ENCODE assay signal across 11 cellular contexts in the genomic region with DNA sequence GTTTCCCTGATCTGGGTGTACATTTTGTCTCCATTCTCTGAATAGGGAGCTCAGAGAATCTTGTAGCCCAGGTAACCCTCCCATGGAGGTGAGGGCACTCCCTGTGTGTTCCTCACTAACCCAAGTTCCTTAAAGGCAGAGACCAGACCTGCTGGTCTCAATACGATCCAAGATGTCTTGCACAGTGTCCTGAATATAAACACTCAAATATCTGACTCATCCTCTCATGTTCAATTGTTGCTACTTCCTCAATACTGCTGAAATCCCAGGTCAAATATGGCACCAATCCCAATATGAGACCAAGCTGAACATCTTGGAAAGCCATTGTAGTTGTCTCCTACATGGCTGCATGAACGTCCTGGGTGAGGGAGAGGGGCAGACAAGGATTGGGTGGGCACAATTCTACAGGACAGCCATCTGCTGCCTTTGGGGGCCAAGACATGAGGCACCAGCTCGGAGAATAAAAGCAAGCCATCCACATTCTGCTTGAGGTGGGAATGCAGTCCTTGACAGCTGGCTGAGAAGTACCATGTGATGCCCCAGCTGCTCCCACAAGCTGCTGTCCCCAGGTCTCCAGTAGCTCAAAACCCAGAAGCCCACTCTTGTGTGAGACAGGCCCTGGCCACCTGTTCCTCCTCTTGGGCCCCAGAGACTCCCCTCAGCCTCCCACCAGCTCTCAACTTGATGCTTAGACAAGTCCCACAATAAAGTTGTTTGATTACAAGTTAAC. TPM values are rescaled to one million over a fixed set of nuclear protein-coding genes. Genes with fewer than 3 reads are reported as not detected.
DNase-seq lines count a peak whose midpoint lies in the region; ATAC-seq and TF ChIP-seq lines count a peak whose summit lies in the region.
"Had no signal": no experiment of that assay in that cellular context is flagged by ENCODE, and none has a peak within 500 bp of the region (broad histone marks: within the 10 kb centered on the region; RNA-seq: fewer than 3 reads in every experiment).

No MANE protein-coding gene starts in this region.

- in situ Hi-C loops in Panc1 (cut with HindIII; ENCODE audit: low pct_unique_long_range_greater_than_20kb, low sequenced_read_pairs) (no loop called here), GM13976 (cut with MboI; ENCODE audit: low sequenced_read_pairs, unreplicated experiment) (no loop called here)

- no peaks in the 10 kb centered on the region for H3K36me3 Mint-ChIP-seq in stimulated activated naive B cell treated with anti-CD40 and anti-IgM and Interleukin-4, amounts not matched to agents 10 μg/mL and 1 μg/mL and 100 μg/mL, for 72 hours

- H3K4me1 Mint-ChIP-seq in stimulated activated naive B cell treated with anti-CD40 and anti-IgM and Interleukin-4, amounts not matched to agents 10 μg/mL and 1 μg/mL and 100 μg/mL, for 72 hours, result peaks cover 43 to 55% of the 10 kb centered on the region in 2 donors

- H3K4me1 ChIP-seq in Panc1 (ENCODE audit: control insufficient read depth, insufficient read depth, low read length) (peaks cover 64% of the 10 kb centered on the region), esophagus squamous epithelium (peaks cover 59 to 98% (median 74%) of the 10 kb centered on the region in 3 donors)

- no peak for ATAC-seq in Panc1
- ATAC-seq in stimulated activated naive B cell treated with anti-CD40 and anti-IgM and Interleukin-4, amounts not matched to agents 10 μg/mL and 1 μg/mL and 100 μg/mL, for 72 hours (replicated peaks), result no peak
- ATAC-seq in HG03520 (IDR thresholded peaks at IDR 0.05; ENCODE audit: unreplicated experiment), result no peak

- no peak overlapping the region for H3K4me3 Mint-ChIP-seq in stimulated activated naive B cell treated with anti-CD40 and anti-IgM and Interleukin-4, amounts not matched to agents 10 μg/mL and 1 μg/mL and 100 μg/mL, for 72 hours

- WGBS in esophagus squamous epithelium, 2 donors, result 20 to 27% methylated on average over 1 to 2 of the region's 3 CpGs

- no peaks in the 10 kb centered on the region for H3K9me3 Mint-ChIP-seq in stimulated activated naive B cell treated with anti-CD40 and anti-IgM and Interleukin-4, amounts not matched to agents 10 μg/mL and 1 μg/mL and 100 μg/mL, for 72 hours

- H3K9me3 ChIP-seq in Panc1 (ENCODE audit: control insufficient read depth, insufficient read depth, low read depth, low read length) (no peaks in the 10 kb centered on the region), esophagus squamous epithelium (no peaks in the 10 kb centered on the region)
- H3K9me3 ChIP-seq: SJSA1 had no signal

- BruUV-seq in Panc1 (replicated peaks; lab: Mats Ljungman, UMichigan), result no TSS peak

- no peaks in the 10 kb centered on the region for H3K27me3 ChIP-seq in Panc1 (ENCODE audit: control insufficient read depth, insufficient read depth, low read length)
- H3K27me3 ChIP-seq in esophagus squamous epithelium, result no peaks in the 10 kb centered on the region
- H3K27me3 ChIP-seq: cardiac muscle cell, SJSA1 had no signal

- CTCF ChIA-PET in Panc1 (lab: Charles Lee), result no interaction called here

- H3K27ac ChIP-seq in Panc1 (ENCODE audit: low read length), result peak overlapping the region; percentile 58; the same call in 1 of the 2 replicates
- peak overlapping the region; percentile 56 to 78 (median 68) for H3K27ac ChIP-seq in esophagus squamous epithelium
- H3K27ac ChIP-seq: cardiac muscle cell, SJSA1 had no signal

- intact Hi-C loops in Panc1 (cut with micrococcal nuclease; ENCODE audit: unreplicated experiment) (no loop called here), esophagus squamous epithelium (cut with DNase I) (no loop called here)

- H3K27me3 Mint-ChIP-seq in stimulated activated naive B cell treated with anti-CD40 and anti-IgM and Interleukin-4, amounts not matched to agents 10 μg/mL and 1 μg/mL and 100 μg/mL, for 72 hours, result no peaks in the 10 kb centered on the region

- no peak overlapping the region for H3K4me3 ChIP-seq in Panc1 (ENCODE audit: low read depth in 2 of 2, low read length in 2 of 2)
- H3K4me3 ChIP-seq in esophagus squamous epithelium, result no peak overlapping the region
- H3K4me3 ChIP-seq: cardiac muscle cell, SJSA1 had no signal

- H3K36me3 ChIP-seq in Panc1 (ENCODE audit: control insufficient read depth, insufficient read depth, low read length), result no peaks in the 10 kb centered on the region
- H3K36me3 ChIP-seq in esophagus squamous epithelium, result no peaks in the 10 kb centered on the region
- H3K36me3 ChIP-seq: cardiac muscle cell had no signal

- no peak for TF ChIP-seq POLR2A in esophagus squamous epithelium (IDR thresholded peaks at IDR 0.05)

- H3K27ac Mint-ChIP-seq in stimulated activated naive B cell treated with anti-CD40 and anti-IgM and Interleukin-4, amounts not matched to agents 10 μg/mL and 1 μg/mL and 100 μg/mL, for 72 hours, result peak overlapping the region; percentile 52

- POLR2A ChIA-PET in Panc1 (lab: Charles Lee), result interaction anchor here (0.6 to 0.7 kb wide), 2 partner anchors 47 to 72 kb away, joined by 7 read pairs; a partner anchor contains a TSS

- DNase-seq in SIG-M5 treated with dmso at 0.1 percent for 504 hours (lab: John Stamatoyannopoulos, UW; ENCODE audit: unreplicated experiment) (peak; percentile 37), SIG-M5 (lab: John Stamatoyannopoulos, UW) (no peak), Panc1 (ENCODE audit: low read depth, low spot score) (no peak), esophagus squamous epithelium (lab: John Stamatoyannopoulos, UW) (no peak), GM13976 (ENCODE audit: low spot score) (no peak), pons (ENCODE audit: low spot score) (no peak)
- DNase-seq in stimulated activated naive B cell treated with anti-CD40 and anti-IgM and Interleukin-4, amounts not matched to agents 10 μg/mL and 1 μg/mL and 100 μg/mL, for 72 hours, result no peak

- TF ChIP-seq CTCF in Panc1 (IDR thresholded peaks at IDR 0.05) (no peak), esophagus squamous epithelium (IDR thresholded peaks at IDR 0.05) (no peak), GM13976 (IDR thresholded peaks at IDR 0.05; ENCODE audit: borderline replicate concordance, control extremely low read depth, extremely low read depth, insufficient read depth, missing control alignments) (no peak)

RNA-seq across cellular contexts. Expression of a gene that starts 18.2 kb away (rescaled TPM):
- total RNA-seq in Panc1 (2021; ENCODE audit: unreplicated experiment) (59.3 TPM), esophagus squamous epithelium (10 to 100 TPM; 13.0 to 30.7 (median 17.8) TPM)
- 45.7 TPM for polyA plus RNA-seq in Panc1 (2012; ENCODE audit: insufficient read length)

RNA-seq across cellular contexts. Expression of a gene that starts 33.1 kb away (rescaled TPM):
- not detected for total RNA-seq in Panc1 (2021; ENCODE audit: unreplicated experiment)
- polyA plus RNA-seq in Panc1 (2012; ENCODE audit: insufficient read length), result 0.38 TPM
- not detected for total RNA-seq in esophagus squamous epithelium
- total RNA-seq: A172, cardiac muscle cell, SJSA1 had no signal
